Comparison of ENCODE assay signal across 9 cellular contexts in genomic region chr13:50512602-50513527, GRCh38.
DNase-seq lines count a peak whose midpoint lies in the region; ATAC-seq, FAIRE-seq and TF ChIP-seq lines count a peak whose summit lies in the region.
"Had no signal": no experiment of that assay in that cellular context is flagged by ENCODE, and none has a peak within 500 bp of the region (broad histone marks: within the 10 kb centered on the region; RNA-seq: fewer than 3 reads in every experiment).

No MANE protein-coding gene starts in this region.

- DNase-seq in LoVo (ENCODE audit: low spot score) = peak; percentile 55
- DNase-seq in activated CD8-positive, alpha-beta memory T cell treated with anti-CD3 and anti-CD28 coated beads for 24 hours = peak; percentile 71
- DNase-seq in fibroblast of peridontal ligament (ENCODE audit: extremely low read depth) = peak; percentile 71
- peak; percentile 24 for DNase-seq in occipital lobe (lab: John Stamatoyannopoulos, UW)
- DNase-seq in aorta = peak; percentile 79
- DNase-seq in D721Med (ENCODE audit: insufficient read length, low spot score) = no peak

- no peaks in the 10 kb centered on the region for H3K27me3 ChIP-seq in aorta (ENCODE audit: control insufficient read depth in 1 of 2, insufficient read depth in 2 of 2, low read length in 1 of 2)

- peak overlapping the region; percentile 83 to 85 for H3K27ac ChIP-seq in aorta (ENCODE audit: low read depth in 1 of 2, low read length in 2 of 2)

- 3 to 6% methylated on average over 12 of the region's 12 CpGs for WGBS in aorta, 2 donors

- TF ChIP-seq CTCF in D721Med (IDR thresholded peaks at IDR 0.05; ENCODE audit: insufficient read depth, missing control alignments) = no peak

- H3K4me1 ChIP-seq in aorta (ENCODE audit: control insufficient read depth in 1 of 2, insufficient read depth in 2 of 2, low read length in 2 of 2) = peaks cover 0 to 2% of the 10 kb centered on the region in 2 donors

- no peaks in the 10 kb centered on the region for H3K9me3 ChIP-seq in aorta (ENCODE audit: control insufficient read depth, low read length)

- ATAC-seq in GM21619 (IDR thresholded peaks at IDR 0.05; ENCODE audit: unreplicated experiment) = peak; percentile 93
- ATAC-seq in aorta (ENCODE audit: low FRiP score) = peak; percentile 83

- intact Hi-C loops in aorta (cut with DNase I) = no loop called here

- no peaks in the 10 kb centered on the region for H3K36me3 ChIP-seq in aorta (ENCODE audit: control insufficient read depth in 1 of 2, insufficient read depth in 2 of 2, low read length in 1 of 2)

- H3K4me3 ChIP-seq in GM08714 (ENCODE audit: low read length) = peak overlapping the region; percentile 46; the same call in 1 of the 2 replicates
- H3K4me3 ChIP-seq in aorta (ENCODE audit: low read length in 2 of 2) = peak overlapping the region; percentile 21 to 27

- FAIRE-seq in D721Med (lab: Jason Lieb, UNC) = no peak
- FAIRE-seq: bronchial epithelial cell had no signal
